In the genomic region with DNA sequence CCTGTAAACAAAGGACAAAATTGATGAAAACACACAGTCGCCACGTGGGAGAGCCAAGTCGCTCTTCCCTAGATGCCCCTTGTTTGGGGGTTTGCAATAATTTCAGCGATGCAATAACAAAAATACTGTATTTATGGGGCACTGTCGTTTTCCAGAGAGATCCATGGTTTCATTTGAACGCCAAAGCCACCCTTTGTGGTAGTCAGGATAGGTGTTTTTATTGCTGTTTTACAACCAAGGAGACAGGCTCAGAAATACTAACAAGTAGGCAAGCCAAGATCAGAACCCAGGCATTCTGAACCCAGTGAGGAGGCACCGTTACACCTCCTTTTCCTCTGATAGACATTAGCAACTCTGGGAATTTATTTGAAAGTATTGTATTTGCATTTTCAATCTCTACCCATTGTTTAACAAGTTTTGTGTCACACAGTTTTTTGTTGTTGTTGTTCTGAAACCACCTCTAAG, we compare ENCODE assay signal across 8 cellular contexts. TPM values are rescaled to one million over a fixed set of nuclear protein-coding genes. Genes with fewer than 3 reads are reported as not detected.
DNase-seq lines count a peak whose midpoint lies in the region; ATAC-seq and TF ChIP-seq lines count a peak whose summit lies in the region.

No MANE protein-coding gene starts in this region.

- peak overlapping the region; percentile 82 for H3K4me3 Mint-ChIP-seq in Caco-2 (ENCODE audit: unreplicated experiment)

- H3K4me1 Mint-ChIP-seq in Caco-2 (ENCODE audit: low read depth, unreplicated experiment): peaks cover 19% of the 10 kb centered on the region

- ATAC-seq in GM19035 (IDR thresholded peaks at IDR 0.05; ENCODE audit: unreplicated experiment): no peak

- intact Hi-C loops in Caco-2 (cut with micrococcal nuclease; ENCODE audit: unreplicated experiment): loop anchor here (5.0 kb wide), 2 partner anchors 46 to 126 kb away; a partner anchor contains a TSS

- H3K36me3 ChIP-seq in Caco-2 (ENCODE audit: control insufficient read depth, insufficient read depth, low read length): no peaks in the 10 kb centered on the region
- peaks cover 3% of the 10 kb centered on the region for H3K36me3 ChIP-seq in NT2/D1 (ENCODE audit: insufficient read depth, insufficient read length, low read length)
- H3K36me3 ChIP-seq in effector memory CD4-positive, alpha-beta T cell (ENCODE audit: control insufficient read depth, insufficient read depth, low read length): no peaks in the 10 kb centered on the region
- H3K36me3 ChIP-seq in neuron (ENCODE audit: insufficient read depth, low read length): no peaks in the 10 kb centered on the region

- POLR2A ChIA-PET in Caco-2 (lab: Charles Lee): no interaction called here

- peaks cover 21% of the 10 kb centered on the region for H3K4me1 ChIP-seq in Caco-2
- H3K4me1 ChIP-seq in NT2/D1 (ENCODE audit: insufficient read depth, insufficient read length): no peaks in the 10 kb centered on the region
- peaks cover 3% of the 10 kb centered on the region for H3K4me1 ChIP-seq in effector memory CD4-positive, alpha-beta T cell (ENCODE audit: control insufficient read depth, insufficient read depth, low read length, poor library complexity, severe bottlenecking)
- peaks cover 26% of the 10 kb centered on the region for H3K4me1 ChIP-seq in neuron (ENCODE audit: insufficient read depth, low read length)

- H3K27me3 Mint-ChIP-seq in Caco-2 (ENCODE audit: insufficient read depth, unreplicated experiment): no peaks in the 10 kb centered on the region

- H3K9me3 ChIP-seq in Caco-2 (peaks cover 10% of the 10 kb centered on the region; the same call in 1 of the 2 replicates), NT2/D1 (ENCODE audit: insufficient read depth, low read length) (peaks cover 16% of the 10 kb centered on the region; the same call in 1 of the 2 replicates), neuron (ENCODE audit: low read length) (peaks cover 12% of the 10 kb centered on the region)
- H3K9me3 ChIP-seq in effector memory CD4-positive, alpha-beta T cell (ENCODE audit: control insufficient read depth, low read length): no peaks in the 10 kb centered on the region

- peak overlapping the region; percentile 74 for H2AFZ ChIP-seq in neuron (ENCODE audit: low read depth, low read length)

- BruUV-seq in Caco-2 (replicated peaks; lab: Mats Ljungman, UMichigan): no TSS peak

- CTCF ChIA-PET in Caco-2 (lab: Charles Lee): no interaction called here

- H3K4me3 ChIP-seq in Caco-2 (ENCODE audit: low read depth, low read length) (peak overlapping the region; percentile 53), NT2/D1 (ENCODE audit: insufficient read length, low read depth) (peak overlapping the region; percentile 58), neuron (ENCODE audit: low read length) (peak overlapping the region; percentile 63)
- peak overlapping the region; percentile 82 for H3K4me3 ChIP-seq in effector memory CD4-positive, alpha-beta T cell (ENCODE audit: insufficient read depth, low read depth, low read length, poor library complexity, severe bottlenecking)

- H3K27me3 ChIP-seq in Caco-2 (replicated peaks; ENCODE audit: control insufficient read depth, insufficient read depth, low read length) (no peaks in the 10 kb centered on the region), NT2/D1 (ENCODE audit: insufficient read depth, insufficient read length) (no peaks in the 10 kb centered on the region), neuron (ENCODE audit: insufficient read depth, low read length) (no peaks in the 10 kb centered on the region)
- no peaks in the 10 kb centered on the region for H3K27me3 ChIP-seq in effector memory CD4-positive, alpha-beta T cell (replicated peaks; ENCODE audit: control insufficient read depth, insufficient read depth, low read length, poor library complexity, severe bottlenecking)

- H3K27ac ChIP-seq in effector memory CD4-positive, alpha-beta T cell (ENCODE audit: insufficient read depth, low read length, poor library complexity, severe bottlenecking): peak overlapping the region; percentile 82

- H3K27ac Mint-ChIP-seq in Caco-2 (ENCODE audit: unreplicated experiment): peak overlapping the region; percentile 95

- peaks cover 18% of the 10 kb centered on the region for H3K36me3 Mint-ChIP-seq in Caco-2 (ENCODE audit: insufficient read depth, unreplicated experiment)

- H3K9ac ChIP-seq in NT2/D1 (ENCODE audit: insufficient read length, low read depth): peak overlapping the region; percentile 70

- no peaks in the 10 kb centered on the region for H3K9me3 Mint-ChIP-seq in Caco-2 (ENCODE audit: unreplicated experiment)

- no peak for TF ChIP-seq CTCF in Caco-2 (IDR thresholded peaks at IDR 0.05; ENCODE audit: insufficient read depth in 1 of 2, low read depth in 1 of 2, low read length in 1 of 2, severe bottlenecking in 1 of 2, unreplicated experiment in 1 of 2)

- DNase-seq in Caco-2: no peak
- DNase-seq in NT2/D1 (ENCODE audit: low read depth, low spot score): no peak
- no peak for DNase-seq in effector memory CD4-positive, alpha-beta T cell
- no peak for DNase-seq in SIG-M5 treated with dmso at 0.1 percent for 504 hours (lab: John Stamatoyannopoulos, UW; ENCODE audit: unreplicated experiment)
- DNase-seq in stimulated activated CD4-positive, alpha-beta T cell treated with anti-CD3 and anti-CD28 coated beads, Interleukin-1b, Interleukin-23, amount 100 ng/mL, for 48 hours: no peak
- DNase-seq in GM19238 (ENCODE audit: insufficient read length, low spot score): no peak

RNA-seq across cellular contexts. Expression of a gene that starts 0.8 kb away (rescaled TPM):
- total RNA-seq in Caco-2 (2022): 28.8 and 32.2 TPM in 2 replicates

RNA-seq across cellular contexts. Expression of a gene that starts 13.3 kb away (rescaled TPM):
- total RNA-seq in Caco-2 (2022): not detected in 2 replicates
